In the genomic region with DNA sequence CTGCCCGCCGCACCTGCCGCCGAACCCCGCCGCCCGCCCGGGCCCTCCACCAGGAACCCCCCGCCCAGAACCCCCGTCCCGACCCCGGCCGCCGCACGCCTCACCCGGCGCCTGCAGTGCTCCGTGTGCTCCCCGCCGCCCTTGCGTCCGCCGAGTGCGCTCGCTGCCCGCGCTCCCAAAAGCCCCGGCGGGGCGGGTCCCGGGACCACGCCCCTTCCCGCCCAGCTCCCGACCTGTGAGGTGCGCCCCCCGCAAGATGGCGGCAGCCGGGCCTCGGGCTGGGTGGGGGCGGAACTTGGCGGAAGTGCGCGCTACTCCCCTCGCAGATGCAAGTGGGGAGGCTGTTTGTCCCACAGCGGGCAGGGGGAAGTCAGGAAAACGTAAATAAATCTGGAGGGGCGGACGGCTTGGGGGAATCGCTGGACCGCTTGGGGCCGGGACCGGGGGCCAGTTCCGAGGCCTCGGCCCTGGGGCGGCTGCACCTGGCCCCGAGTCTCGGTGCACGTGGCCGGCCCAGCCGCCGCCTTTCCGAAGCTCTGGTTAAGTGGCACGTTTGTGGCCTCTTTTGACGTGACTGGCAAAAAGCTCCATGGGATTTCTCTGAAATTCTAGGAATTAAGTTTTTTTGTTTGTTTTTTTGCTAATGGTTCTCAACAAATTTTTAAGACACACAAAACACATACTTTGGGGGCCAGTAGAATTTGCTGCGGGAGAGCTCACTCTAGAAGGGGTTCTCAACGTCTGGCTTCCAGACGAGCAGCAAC, we compare ENCODE assay signal across 1 cellular context.
TF ChIP-seq lines count a peak whose summit lies in the region.

TSS of gene EZR (minus strand) at position 156 of the 764 bp plus-strand sequence. CDS start 1,275 bp downstream, outside the sequence.

TF ChIP-seq in HepG2, 621 proteins besides CTCF, POLR2A, EP300 and RAD21 (continued from another document and continues in another):
- TF ChIP-seq, protein P1, sequence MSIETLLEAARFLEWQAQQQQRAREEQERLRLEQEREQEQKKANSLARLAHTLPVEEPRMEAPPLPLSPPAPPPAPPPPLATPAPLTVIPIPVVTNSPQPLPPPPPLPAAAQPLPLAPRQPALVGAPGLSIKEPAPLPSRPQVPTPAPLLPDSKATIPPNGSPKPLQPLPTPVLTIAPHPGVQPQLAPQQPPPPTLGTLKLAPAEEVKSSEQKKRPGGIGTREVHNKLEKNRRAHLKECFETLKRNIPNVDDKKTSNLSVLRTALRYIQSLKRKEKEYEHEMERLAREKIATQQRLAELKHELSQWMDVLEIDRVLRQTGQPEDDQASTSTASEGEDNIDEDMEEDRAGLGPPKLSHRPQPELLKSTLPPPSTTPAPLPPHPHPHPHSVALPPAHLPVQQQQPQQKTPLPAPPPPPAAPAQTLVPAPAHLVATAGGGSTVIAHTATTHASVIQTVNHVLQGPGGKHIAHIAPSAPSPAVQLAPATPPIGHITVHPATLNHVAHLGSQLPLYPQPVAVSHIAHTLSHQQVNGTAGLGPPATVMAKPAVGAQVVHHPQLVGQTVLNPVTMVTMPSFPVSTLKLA (IDR thresholded peaks at IDR 0.05): no peak
- peak; percentile 97 for TF ChIP-seq ZNF678 (CRISPR knock-in tag; IDR thresholded peaks at IDR 0.05)
- no peak for TF ChIP-seq RFX3 (CRISPR knock-in tag; IDR thresholded peaks at IDR 0.05)
- peak; percentile 82; the same call in 1 of the 2 replicates for TF ChIP-seq ZSCAN5A (CRISPR knock-in tag; IDR thresholded peaks at IDR 0.05; ENCODE audit: borderline replicate concordance)
- no peak for TF ChIP-seq ZNF772 (CRISPR knock-in tag; IDR thresholded peaks at IDR 0.05)
- TF ChIP-seq NBN (conservative IDR thresholded peaks at IDR 0.05): no peak
- no peak for TF ChIP-seq ZFP36 (IDR thresholded peaks at IDR 0.05; ENCODE audit: borderline replicate concordance, low read depth, low read length, partially characterized antibody)
- TF ChIP-seq ZFP36L1 (CRISPR knock-in tag; IDR thresholded peaks at IDR 0.05): no peak
- no peak; the same call in 1 of the 2 replicates for TF ChIP-seq NR1H2 (CRISPR knock-in tag; IDR thresholded peaks at IDR 0.05; ENCODE audit: borderline replicate concordance, low read depth)
- no peak for TF ChIP-seq KDM3A (CRISPR knock-in tag; IDR thresholded peaks at IDR 0.05; ENCODE audit: low read depth)
- TF ChIP-seq ZNF597 (CRISPR knock-in tag; IDR thresholded peaks at IDR 0.05): no peak
- TF ChIP-seq PCBP2 (optimal IDR thresholded peaks at IDR 0.05; ENCODE audit: low read depth, low read length, poor library complexity, severe bottlenecking): no peak
- 0 out of 2 replicates have a peak, but pooled peaks have one; percentile 85 for TF ChIP-seq ZNF136 (CRISPR knock-in tag; IDR thresholded peaks at IDR 0.05; ENCODE audit: low read depth)
- no peak for TF ChIP-seq ZNF629 (CRISPR knock-in tag; conservative IDR thresholded peaks at IDR 0.05)
- TF ChIP-seq, protein P2, sequence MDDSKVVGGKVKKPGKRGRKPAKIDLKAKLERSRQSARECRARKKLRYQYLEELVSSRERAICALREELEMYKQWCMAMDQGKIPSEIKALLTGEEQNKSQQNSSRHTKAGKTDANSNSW (CRISPR knock-in tag; IDR thresholded peaks at IDR 0.05; ENCODE audit: borderline replicate concordance): peak; percentile 76; the same call in 1 of the 2 replicates
- peak; percentile 63; the same call in 1 of the 2 replicates for TF ChIP-seq ZNF317 (CRISPR knock-in tag; IDR thresholded peaks at IDR 0.05)
- TF ChIP-seq ZNF781 (CRISPR knock-in tag; IDR thresholded peaks at IDR 0.05; ENCODE audit: borderline replicate concordance, not compliant biosample characterization): peak; percentile 66
- no peak; the same call in 1 of the 2 replicates for TF ChIP-seq IRF2 (CRISPR knock-in tag; IDR thresholded peaks at IDR 0.05)
- TF ChIP-seq KLF11 (CRISPR knock-in tag; IDR thresholded peaks at IDR 0.05): peak; percentile 96
- no peak for TF ChIP-seq ZBTB49 (CRISPR knock-in tag; IDR thresholded peaks at IDR 0.05; ENCODE audit: borderline replicate concordance)
- TF ChIP-seq ZFP36L2 (CRISPR knock-in tag; IDR thresholded peaks at IDR 0.05): no peak
- peak; percentile 80 for TF ChIP-seq GFI1 (CRISPR knock-in tag; IDR thresholded peaks at IDR 0.05; ENCODE audit: borderline replicate concordance)
- no peak for TF ChIP-seq FOXM1 (CRISPR knock-in tag; IDR thresholded peaks at IDR 0.05)
- TF ChIP-seq ZFAT (CRISPR knock-in tag; conservative IDR thresholded peaks at IDR 0.05): peak; percentile 84; the same call in 1 of the 2 replicates
- TF ChIP-seq ETV6 (CRISPR knock-in tag; conservative IDR thresholded peaks at IDR 0.05): no peak; the same call in 1 of the 2 replicates
- peak; percentile 77; the same call in 1 of the 2 replicates for TF ChIP-seq ZNF775 (CRISPR knock-in tag; IDR thresholded peaks at IDR 0.05; ENCODE audit: borderline replicate concordance)
- TF ChIP-seq DPF2 (CRISPR knock-in tag; IDR thresholded peaks at IDR 0.05; ENCODE audit: borderline replicate concordance, low read depth): no peak
- TF ChIP-seq MED13 (CRISPR knock-in tag; IDR thresholded peaks at IDR 0.05): peak; percentile 84; the same call in 1 of the 2 replicates
- peak; percentile 95 for TF ChIP-seq SATB2 (CRISPR knock-in tag; IDR thresholded peaks at IDR 0.05)
- TF ChIP-seq TRAFD1 (CRISPR knock-in tag; IDR thresholded peaks at IDR 0.05; ENCODE audit: borderline replicate concordance): no peak
- TF ChIP-seq CCDC6 (CRISPR knock-in tag; IDR thresholded peaks at IDR 0.05): peak; percentile 50; the same call in 1 of the 2 replicates
- TF ChIP-seq ZNF343 (CRISPR knock-in tag; IDR thresholded peaks at IDR 0.05): peak; percentile 77; the same call in 1 of the 2 replicates
- peak; percentile 57; the same call in 1 of the 2 replicates for TF ChIP-seq ZNF281 (CRISPR knock-in tag; IDR thresholded peaks at IDR 0.05; ENCODE audit: borderline replicate concordance)
- 0 out of 2 replicates have a peak, but pooled peaks have one; percentile 37 for TF ChIP-seq PAWR (CRISPR knock-in tag; IDR thresholded peaks at IDR 0.05; ENCODE audit: borderline replicate concordance)
- no peak for TF ChIP-seq ZNF12 (CRISPR knock-in tag; IDR thresholded peaks at IDR 0.05)
- peak; percentile 86; the same call in 1 of the 2 replicates for TF ChIP-seq ZNF790 (CRISPR knock-in tag; IDR thresholded peaks at IDR 0.05; ENCODE audit: borderline replicate concordance)
- no peak; the same call in 1 of the 2 replicates for TF ChIP-seq ZBTB4 (CRISPR knock-in tag; IDR thresholded peaks at IDR 0.05; ENCODE audit: borderline replicate concordance)
- TF ChIP-seq MLLT10 (CRISPR knock-in tag; IDR thresholded peaks at IDR 0.05): no peak
- peak; percentile 77 for TF ChIP-seq ZMYM4 (CRISPR knock-in tag; IDR thresholded peaks at IDR 0.05)
- TF ChIP-seq ZFP82 (CRISPR knock-in tag; IDR thresholded peaks at IDR 0.05; ENCODE audit: borderline replicate concordance): peak; percentile 92; the same call in 1 of the 2 replicates
- TF ChIP-seq ZNF784 (CRISPR knock-in tag; IDR thresholded peaks at IDR 0.05; ENCODE audit: borderline replicate concordance): peak; percentile 51; the same call in 1 of the 2 replicates
- TF ChIP-seq LBX2 (CRISPR knock-in tag; IDR thresholded peaks at IDR 0.05; ENCODE audit: borderline replicate concordance): peak; percentile 92; the same call in 1 of the 2 replicates
- peak; percentile 95 for TF ChIP-seq ZNF274 (CRISPR knock-in tag; IDR thresholded peaks at IDR 0.05)
- TF ChIP-seq KAT2B (IDR thresholded peaks at IDR 0.05; ENCODE audit: borderline replicate concordance, low read depth, low read length): no peak
